In genomic region chr13:91291078-91291477, GRCh38 we compare ENCODE assay signal across 2 cellular contexts.
TF ChIP-seq lines count a peak whose summit lies in the region.

No MANE protein-coding gene starts in this region.

TF ChIP-seq in GM12878, 131 proteins besides CTCF, POLR2A, EP300 and RAD21:
- TF ChIP-seq ZNF207 (IDR thresholded peaks at IDR 0.05; ENCODE audit: borderline replicate concordance), result no peak
- no peak for TF ChIP-seq SMARCA5 (IDR thresholded peaks at IDR 0.05)
- TF ChIP-seq ATF7 (IDR thresholded peaks at IDR 0.05; ENCODE audit: low read depth), result no peak
- TF ChIP-seq RCOR1 (conservative IDR thresholded peaks at IDR 0.05; ENCODE audit: low read depth, low read length), result no peak
- TF ChIP-seq BACH1 (IDR thresholded peaks at IDR 0.05; ENCODE audit: borderline replicate concordance), result no peak
- no peak for TF ChIP-seq POLR2AphosphoS2 (IDR thresholded peaks at IDR 0.05; ENCODE audit: low read depth, low read length)
- no peak for TF ChIP-seq CHD2 (IDR thresholded peaks at IDR 0.05; ENCODE audit: borderline replicate concordance, low read depth, low read length)
- TF ChIP-seq CBFB (IDR thresholded peaks at IDR 0.05; ENCODE audit: low read depth), result no peak
- no peak for TF ChIP-seq ZNF24 (IDR thresholded peaks at IDR 0.05)
- TF ChIP-seq SIN3A (IDR thresholded peaks at IDR 0.05; ENCODE audit: low read depth, low read length), result no peak
- TF ChIP-seq EED (IDR thresholded peaks at IDR 0.05; ENCODE audit: low read depth), result no peak
- TF ChIP-seq MAX (IDR thresholded peaks at IDR 0.05; ENCODE audit: low read depth, low read length), result no peak
- no peak for TF ChIP-seq NR2F1 (conservative IDR thresholded peaks at IDR 0.05)
- TF ChIP-seq ZNF687 (IDR thresholded peaks at IDR 0.05), result no peak
- no peak for TF ChIP-seq ASH2L (IDR thresholded peaks at IDR 0.05; ENCODE audit: borderline replicate concordance, low read depth)
- no peak for TF ChIP-seq RELB (IDR thresholded peaks at IDR 0.05; ENCODE audit: low read depth)
- no peak for TF ChIP-seq IRF5 (IDR thresholded peaks at IDR 0.05; ENCODE audit: borderline replicate concordance)
- no peak for TF ChIP-seq RELA (IDR thresholded peaks at IDR 0.05; ENCODE audit: borderline replicate concordance, partially characterized antibody)
- no peak for TF ChIP-seq ZBTB33 (IDR thresholded peaks at IDR 0.05)
- no peak for TF ChIP-seq LARP7 (IDR thresholded peaks at IDR 0.05)

TF ChIP-seq in WTC11, 78 proteins besides CTCF, POLR2A, EP300 and RAD21 (continued from another document):
- TF ChIP-seq HMGXB4 (CRISPR knock-in tag; IDR thresholded peaks at IDR 0.05) (no peak), HMGA2 (CRISPR knock-in tag; IDR thresholded peaks at IDR 0.05) (no peak), NR3C1 (CRISPR knock-in tag; conservative IDR thresholded peaks at IDR 0.05; ENCODE audit: low read depth) (no peak), ZNF232 (CRISPR knock-in tag; IDR thresholded peaks at IDR 0.05) (no peak), NR2C2 (CRISPR knock-in tag; IDR thresholded peaks at IDR 0.05) (no peak), OVOL2 (CRISPR knock-in tag; IDR thresholded peaks at IDR 0.05; ENCODE audit: borderline replicate concordance) (no peak), TCF7 (CRISPR knock-in tag; IDR thresholded peaks at IDR 0.05; ENCODE audit: low read depth) (no peak), FOXP1 (CRISPR knock-in tag; IDR thresholded peaks at IDR 0.05; ENCODE audit: borderline replicate concordance) (no peak), ZMAT4 (CRISPR knock-in tag; IDR thresholded peaks at IDR 0.05) (no peak), AR (CRISPR knock-in tag; IDR thresholded peaks at IDR 0.05) (no peak), ZNF532 (CRISPR knock-in tag; IDR thresholded peaks at IDR 0.05; ENCODE audit: borderline replicate concordance) (no peak)
